ENCODE assay signal across 1 cellular context in the genomic region with DNA sequence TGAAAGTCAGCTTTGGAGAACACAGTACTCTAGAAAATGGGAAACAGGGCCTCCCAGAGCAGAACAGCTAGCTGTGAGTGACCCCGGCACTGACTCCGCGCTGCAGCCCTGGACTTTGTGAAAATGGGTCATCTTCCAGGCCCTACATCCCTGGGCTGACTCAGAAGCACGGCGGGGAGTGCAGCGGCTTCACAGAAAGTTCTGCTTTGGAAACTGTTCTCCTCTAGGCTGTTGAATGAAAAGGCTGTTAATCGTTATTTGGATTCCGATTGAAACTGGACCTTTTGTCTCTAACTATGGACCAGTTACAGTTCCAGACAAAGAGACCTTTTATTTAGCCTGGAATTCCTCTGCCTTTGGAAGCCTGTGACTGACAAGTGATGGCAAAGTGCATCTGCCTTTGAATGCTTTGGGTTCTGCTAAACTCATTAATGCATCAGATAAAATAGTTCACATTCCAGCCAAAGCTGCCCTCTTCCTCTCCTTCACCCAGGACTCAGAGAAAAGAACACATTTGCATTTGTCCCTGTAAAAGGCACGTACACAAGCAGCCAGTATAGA.
TF ChIP-seq lines count a peak whose summit lies in the region.

No MANE protein-coding gene starts in this region.

TF ChIP-seq in HepG2, 621 proteins besides CTCF, POLR2A, EP300 and RAD21 (continued from another document and continues in another):
- TF ChIP-seq ZBTB7B (CRISPR knock-in tag; IDR thresholded peaks at IDR 0.05): peak; percentile 41; the same call in 1 of the 2 replicates
- no peak for TF ChIP-seq RARG (CRISPR knock-in tag; IDR thresholded peaks at IDR 0.05; ENCODE audit: low read depth)
- TF ChIP-seq, protein P1, sequence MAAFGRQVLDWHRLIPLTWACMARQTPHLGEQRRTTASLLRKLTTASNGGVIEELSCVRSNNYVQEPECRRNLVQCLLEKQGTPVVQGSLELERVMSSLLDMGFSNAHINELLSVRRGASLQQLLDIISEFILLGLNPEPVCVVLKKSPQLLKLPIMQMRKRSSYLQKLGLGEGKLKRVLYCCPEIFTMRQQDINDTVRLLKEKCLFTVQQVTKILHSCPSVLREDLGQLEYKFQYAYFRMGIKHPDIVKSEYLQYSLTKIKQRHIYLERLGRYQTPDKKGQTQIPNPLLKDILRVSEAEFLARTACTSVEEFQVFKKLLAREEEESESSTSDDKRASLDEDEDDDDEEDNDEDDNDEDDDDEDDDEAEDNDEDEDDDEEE (CRISPR knock-in tag; IDR thresholded peaks at IDR 0.05): 0 out of 2 replicates have a peak, but pooled peaks have one; percentile 25
- TF ChIP-seq CBX2 (IDR thresholded peaks at IDR 0.05; ENCODE audit: low read depth, low read length): no peak
- no peak for TF ChIP-seq CBX2 (CRISPR knock-in tag; IDR thresholded peaks at IDR 0.05; ENCODE audit: low read depth)
- TF ChIP-seq FOSL2 (CRISPR knock-in tag; IDR thresholded peaks at IDR 0.05): peak; percentile 82
- TF ChIP-seq SAFB2 (CRISPR knock-in tag; IDR thresholded peaks at IDR 0.05; ENCODE audit: borderline replicate concordance, low read depth): no peak
- no peak for TF ChIP-seq TSC22D2 (CRISPR knock-in tag; IDR thresholded peaks at IDR 0.05; ENCODE audit: borderline replicate concordance)
- TF ChIP-seq MEIS1 (CRISPR knock-in tag; IDR thresholded peaks at IDR 0.05; ENCODE audit: borderline replicate concordance): peak; percentile 42; the same call in 1 of the 2 replicates
- no peak for TF ChIP-seq SPEN (CRISPR knock-in tag; IDR thresholded peaks at IDR 0.05; ENCODE audit: low read depth)
- peak; percentile 73 for TF ChIP-seq CREM (IDR thresholded peaks at IDR 0.05)
- TF ChIP-seq CREM (CRISPR knock-in tag; IDR thresholded peaks at IDR 0.05): no peak
- TF ChIP-seq, protein P2, sequence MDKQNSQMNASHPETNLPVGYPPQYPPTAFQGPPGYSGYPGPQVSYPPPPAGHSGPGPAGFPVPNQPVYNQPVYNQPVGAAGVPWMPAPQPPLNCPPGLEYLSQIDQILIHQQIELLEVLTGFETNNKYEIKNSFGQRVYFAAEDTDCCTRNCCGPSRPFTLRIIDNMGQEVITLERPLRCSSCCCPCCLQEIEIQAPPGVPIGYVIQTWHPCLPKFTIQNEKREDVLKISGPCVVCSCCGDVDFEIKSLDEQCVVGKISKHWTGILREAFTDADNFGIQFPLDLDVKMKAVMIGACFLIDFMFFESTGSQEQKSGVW (CRISPR knock-in tag; IDR thresholded peaks at IDR 0.05; ENCODE audit: borderline replicate concordance): no peak
- no peak for TF ChIP-seq ZC3H4 (CRISPR knock-in tag; IDR thresholded peaks at IDR 0.05; ENCODE audit: borderline replicate concordance)
- TF ChIP-seq ZNF124 (CRISPR knock-in tag; IDR thresholded peaks at IDR 0.05): peak; percentile 75; the same call in 1 of the 2 replicates
- TF ChIP-seq ZKSCAN8 (CRISPR knock-in tag; IDR thresholded peaks at IDR 0.05; ENCODE audit: borderline replicate concordance): peak; percentile 71; the same call in 1 of the 2 replicates
- TF ChIP-seq ZNF264 (CRISPR knock-in tag; IDR thresholded peaks at IDR 0.05): peak; percentile 62; the same call in 1 of the 2 replicates
- no peak for TF ChIP-seq MBD4 (IDR thresholded peaks at IDR 0.05; ENCODE audit: borderline replicate concordance, low read length)
- TF ChIP-seq PHF5A (CRISPR knock-in tag; IDR thresholded peaks at IDR 0.05; ENCODE audit: low read depth, unreplicated experiment): no peak
- 0 out of 2 replicates have a peak, but pooled peaks have one; percentile 16 for TF ChIP-seq PPARG (CRISPR knock-in tag; conservative IDR thresholded peaks at IDR 0.05)
- TF ChIP-seq SAP130 (CRISPR knock-in tag; IDR thresholded peaks at IDR 0.05; ENCODE audit: low read depth): peak; percentile 38; the same call in 1 of the 2 replicates
- TF ChIP-seq CEBPG (CRISPR knock-in tag; IDR thresholded peaks at IDR 0.05): no peak
- TF ChIP-seq SNAI1 (CRISPR knock-in tag; IDR thresholded peaks at IDR 0.05; ENCODE audit: borderline replicate concordance): no peak
- TF ChIP-seq, protein P3, sequence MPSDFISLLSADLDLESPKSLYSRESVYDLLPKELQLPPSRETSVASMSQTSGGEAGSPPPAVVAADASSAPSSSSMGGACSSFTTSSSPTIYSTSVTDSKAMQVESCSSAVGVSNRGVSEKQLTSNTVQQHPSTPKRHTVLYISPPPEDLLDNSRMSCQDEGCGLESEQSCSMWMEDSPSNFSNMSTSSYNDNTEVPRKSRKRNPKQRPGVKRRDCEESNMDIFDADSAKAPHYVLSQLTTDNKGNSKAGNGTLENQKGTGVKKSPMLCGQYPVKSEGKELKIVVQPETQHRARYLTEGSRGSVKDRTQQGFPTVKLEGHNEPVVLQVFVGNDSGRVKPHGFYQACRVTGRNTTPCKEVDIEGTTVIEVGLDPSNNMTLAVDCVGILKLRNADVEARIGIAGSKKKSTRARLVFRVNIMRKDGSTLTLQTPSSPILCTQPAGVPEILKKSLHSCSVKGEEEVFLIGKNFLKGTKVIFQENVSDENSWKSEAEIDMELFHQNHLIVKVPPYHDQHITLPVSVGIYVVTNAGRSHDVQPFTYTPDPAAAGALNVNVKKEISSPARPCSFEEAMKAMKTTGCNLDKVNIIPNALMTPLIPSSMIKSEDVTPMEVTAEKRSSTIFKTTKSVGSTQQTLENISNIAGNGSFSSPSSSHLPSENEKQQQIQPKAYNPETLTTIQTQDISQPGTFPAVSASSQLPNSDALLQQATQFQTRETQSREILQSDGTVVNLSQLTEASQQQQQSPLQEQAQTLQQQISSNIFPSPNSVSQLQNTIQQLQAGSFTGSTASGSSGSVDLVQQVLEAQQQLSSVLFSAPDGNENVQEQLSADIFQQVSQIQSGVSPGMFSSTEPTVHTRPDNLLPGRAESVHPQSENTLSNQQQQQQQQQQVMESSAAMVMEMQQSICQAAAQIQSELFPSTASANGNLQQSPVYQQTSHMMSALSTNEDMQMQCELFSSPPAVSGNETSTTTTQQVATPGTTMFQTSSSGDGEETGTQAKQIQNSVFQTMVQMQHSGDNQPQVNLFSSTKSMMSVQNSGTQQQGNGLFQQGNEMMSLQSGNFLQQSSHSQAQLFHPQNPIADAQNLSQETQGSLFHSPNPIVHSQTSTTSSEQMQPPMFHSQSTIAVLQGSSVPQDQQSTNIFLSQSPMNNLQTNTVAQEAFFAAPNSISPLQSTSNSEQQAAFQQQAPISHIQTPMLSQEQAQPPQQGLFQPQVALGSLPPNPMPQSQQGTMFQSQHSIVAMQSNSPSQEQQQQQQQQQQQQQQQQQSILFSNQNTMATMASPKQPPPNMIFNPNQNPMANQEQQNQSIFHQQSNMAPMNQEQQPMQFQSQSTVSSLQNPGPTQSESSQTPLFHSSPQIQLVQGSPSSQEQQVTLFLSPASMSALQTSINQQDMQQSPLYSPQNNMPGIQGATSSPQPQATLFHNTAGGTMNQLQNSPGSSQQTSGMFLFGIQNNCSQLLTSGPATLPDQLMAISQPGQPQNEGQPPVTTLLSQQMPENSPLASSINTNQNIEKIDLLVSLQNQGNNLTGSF (CRISPR knock-in tag; IDR thresholded peaks at IDR 0.05): no peak
- TF ChIP-seq, protein P4, sequence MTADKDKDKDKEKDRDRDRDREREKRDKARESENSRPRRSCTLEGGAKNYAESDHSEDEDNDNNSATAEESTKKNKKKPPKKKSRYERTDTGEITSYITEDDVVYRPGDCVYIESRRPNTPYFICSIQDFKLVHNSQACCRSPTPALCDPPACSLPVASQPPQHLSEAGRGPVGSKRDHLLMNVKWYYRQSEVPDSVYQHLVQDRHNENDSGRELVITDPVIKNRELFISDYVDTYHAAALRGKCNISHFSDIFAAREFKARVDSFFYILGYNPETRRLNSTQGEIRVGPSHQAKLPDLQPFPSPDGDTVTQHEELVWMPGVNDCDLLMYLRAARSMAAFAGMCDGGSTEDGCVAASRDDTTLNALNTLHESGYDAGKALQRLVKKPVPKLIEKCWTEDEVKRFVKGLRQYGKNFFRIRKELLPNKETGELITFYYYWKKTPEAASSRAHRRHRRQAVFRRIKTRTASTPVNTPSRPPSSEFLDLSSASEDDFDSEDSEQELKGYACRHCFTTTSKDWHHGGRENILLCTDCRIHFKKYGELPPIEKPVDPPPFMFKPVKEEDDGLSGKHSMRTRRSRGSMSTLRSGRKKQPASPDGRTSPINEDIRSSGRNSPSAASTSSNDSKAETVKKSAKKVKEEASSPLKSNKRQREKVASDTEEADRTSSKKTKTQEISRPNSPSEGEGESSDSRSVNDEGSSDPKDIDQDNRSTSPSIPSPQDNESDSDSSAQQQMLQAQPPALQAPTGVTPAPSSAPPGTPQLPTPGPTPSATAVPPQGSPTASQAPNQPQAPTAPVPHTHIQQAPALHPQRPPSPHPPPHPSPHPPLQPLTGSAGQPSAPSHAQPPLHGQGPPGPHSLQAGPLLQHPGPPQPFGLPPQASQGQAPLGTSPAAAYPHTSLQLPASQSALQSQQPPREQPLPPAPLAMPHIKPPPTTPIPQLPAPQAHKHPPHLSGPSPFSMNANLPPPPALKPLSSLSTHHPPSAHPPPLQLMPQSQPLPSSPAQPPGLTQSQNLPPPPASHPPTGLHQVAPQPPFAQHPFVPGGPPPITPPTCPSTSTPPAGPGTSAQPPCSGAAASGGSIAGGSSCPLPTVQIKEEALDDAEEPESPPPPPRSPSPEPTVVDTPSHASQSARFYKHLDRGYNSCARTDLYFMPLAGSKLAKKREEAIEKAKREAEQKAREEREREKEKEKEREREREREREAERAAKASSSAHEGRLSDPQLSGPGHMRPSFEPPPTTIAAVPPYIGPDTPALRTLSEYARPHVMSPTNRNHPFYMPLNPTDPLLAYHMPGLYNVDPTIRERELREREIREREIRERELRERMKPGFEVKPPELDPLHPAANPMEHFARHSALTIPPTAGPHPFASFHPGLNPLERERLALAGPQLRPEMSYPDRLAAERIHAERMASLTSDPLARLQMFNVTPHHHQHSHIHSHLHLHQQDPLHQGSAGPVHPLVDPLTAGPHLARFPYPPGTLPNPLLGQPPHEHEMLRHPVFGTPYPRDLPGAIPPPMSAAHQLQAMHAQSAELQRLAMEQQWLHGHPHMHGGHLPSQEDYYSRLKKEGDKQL (CRISPR knock-in tag; IDR thresholded peaks at IDR 0.05; ENCODE audit: low read depth): no peak
- peak; percentile 63; the same call in 1 of the 2 replicates for TF ChIP-seq ZFX (CRISPR knock-in tag; IDR thresholded peaks at IDR 0.05; ENCODE audit: low read depth)
- no peak for TF ChIP-seq ZNF879 (CRISPR knock-in tag; IDR thresholded peaks at IDR 0.05)
- TF ChIP-seq FOXC1 (CRISPR knock-in tag; IDR thresholded peaks at IDR 0.05; ENCODE audit: borderline replicate concordance): no peak
- no peak for TF ChIP-seq ZNF484 (CRISPR knock-in tag; IDR thresholded peaks at IDR 0.05; ENCODE audit: borderline replicate concordance, low read depth)
- TF ChIP-seq, protein P5, sequence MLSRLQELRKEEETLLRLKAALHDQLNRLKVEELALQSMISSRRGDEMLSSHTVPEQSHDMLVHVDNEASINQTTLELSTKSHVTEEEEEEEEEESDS (CRISPR knock-in tag; IDR thresholded peaks at IDR 0.05; ENCODE audit: borderline replicate concordance): no peak
- TF ChIP-seq ZNF678 (CRISPR knock-in tag; IDR thresholded peaks at IDR 0.05): no peak
- 0 out of 2 replicates have a peak, but pooled peaks have one; percentile 23 for TF ChIP-seq ZNF343 (CRISPR knock-in tag; IDR thresholded peaks at IDR 0.05)
- 0 out of 2 replicates have a peak, but pooled peaks have one; percentile 45 for TF ChIP-seq SP140L (CRISPR knock-in tag; IDR thresholded peaks at IDR 0.05; ENCODE audit: borderline replicate concordance)
- TF ChIP-seq ZSCAN21 (CRISPR knock-in tag; IDR thresholded peaks at IDR 0.05; ENCODE audit: borderline replicate concordance): peak; percentile 53; the same call in 1 of the 2 replicates
- TF ChIP-seq CREB1 (IDR thresholded peaks at IDR 0.05): no peak
- TF ChIP-seq CREB1 (CRISPR knock-in tag; IDR thresholded peaks at IDR 0.05): peak; percentile 24
- peak; percentile 43; the same call in 1 of the 2 replicates for TF ChIP-seq GFI1 (CRISPR knock-in tag; IDR thresholded peaks at IDR 0.05; ENCODE audit: borderline replicate concordance)
- TF ChIP-seq, protein P6, sequence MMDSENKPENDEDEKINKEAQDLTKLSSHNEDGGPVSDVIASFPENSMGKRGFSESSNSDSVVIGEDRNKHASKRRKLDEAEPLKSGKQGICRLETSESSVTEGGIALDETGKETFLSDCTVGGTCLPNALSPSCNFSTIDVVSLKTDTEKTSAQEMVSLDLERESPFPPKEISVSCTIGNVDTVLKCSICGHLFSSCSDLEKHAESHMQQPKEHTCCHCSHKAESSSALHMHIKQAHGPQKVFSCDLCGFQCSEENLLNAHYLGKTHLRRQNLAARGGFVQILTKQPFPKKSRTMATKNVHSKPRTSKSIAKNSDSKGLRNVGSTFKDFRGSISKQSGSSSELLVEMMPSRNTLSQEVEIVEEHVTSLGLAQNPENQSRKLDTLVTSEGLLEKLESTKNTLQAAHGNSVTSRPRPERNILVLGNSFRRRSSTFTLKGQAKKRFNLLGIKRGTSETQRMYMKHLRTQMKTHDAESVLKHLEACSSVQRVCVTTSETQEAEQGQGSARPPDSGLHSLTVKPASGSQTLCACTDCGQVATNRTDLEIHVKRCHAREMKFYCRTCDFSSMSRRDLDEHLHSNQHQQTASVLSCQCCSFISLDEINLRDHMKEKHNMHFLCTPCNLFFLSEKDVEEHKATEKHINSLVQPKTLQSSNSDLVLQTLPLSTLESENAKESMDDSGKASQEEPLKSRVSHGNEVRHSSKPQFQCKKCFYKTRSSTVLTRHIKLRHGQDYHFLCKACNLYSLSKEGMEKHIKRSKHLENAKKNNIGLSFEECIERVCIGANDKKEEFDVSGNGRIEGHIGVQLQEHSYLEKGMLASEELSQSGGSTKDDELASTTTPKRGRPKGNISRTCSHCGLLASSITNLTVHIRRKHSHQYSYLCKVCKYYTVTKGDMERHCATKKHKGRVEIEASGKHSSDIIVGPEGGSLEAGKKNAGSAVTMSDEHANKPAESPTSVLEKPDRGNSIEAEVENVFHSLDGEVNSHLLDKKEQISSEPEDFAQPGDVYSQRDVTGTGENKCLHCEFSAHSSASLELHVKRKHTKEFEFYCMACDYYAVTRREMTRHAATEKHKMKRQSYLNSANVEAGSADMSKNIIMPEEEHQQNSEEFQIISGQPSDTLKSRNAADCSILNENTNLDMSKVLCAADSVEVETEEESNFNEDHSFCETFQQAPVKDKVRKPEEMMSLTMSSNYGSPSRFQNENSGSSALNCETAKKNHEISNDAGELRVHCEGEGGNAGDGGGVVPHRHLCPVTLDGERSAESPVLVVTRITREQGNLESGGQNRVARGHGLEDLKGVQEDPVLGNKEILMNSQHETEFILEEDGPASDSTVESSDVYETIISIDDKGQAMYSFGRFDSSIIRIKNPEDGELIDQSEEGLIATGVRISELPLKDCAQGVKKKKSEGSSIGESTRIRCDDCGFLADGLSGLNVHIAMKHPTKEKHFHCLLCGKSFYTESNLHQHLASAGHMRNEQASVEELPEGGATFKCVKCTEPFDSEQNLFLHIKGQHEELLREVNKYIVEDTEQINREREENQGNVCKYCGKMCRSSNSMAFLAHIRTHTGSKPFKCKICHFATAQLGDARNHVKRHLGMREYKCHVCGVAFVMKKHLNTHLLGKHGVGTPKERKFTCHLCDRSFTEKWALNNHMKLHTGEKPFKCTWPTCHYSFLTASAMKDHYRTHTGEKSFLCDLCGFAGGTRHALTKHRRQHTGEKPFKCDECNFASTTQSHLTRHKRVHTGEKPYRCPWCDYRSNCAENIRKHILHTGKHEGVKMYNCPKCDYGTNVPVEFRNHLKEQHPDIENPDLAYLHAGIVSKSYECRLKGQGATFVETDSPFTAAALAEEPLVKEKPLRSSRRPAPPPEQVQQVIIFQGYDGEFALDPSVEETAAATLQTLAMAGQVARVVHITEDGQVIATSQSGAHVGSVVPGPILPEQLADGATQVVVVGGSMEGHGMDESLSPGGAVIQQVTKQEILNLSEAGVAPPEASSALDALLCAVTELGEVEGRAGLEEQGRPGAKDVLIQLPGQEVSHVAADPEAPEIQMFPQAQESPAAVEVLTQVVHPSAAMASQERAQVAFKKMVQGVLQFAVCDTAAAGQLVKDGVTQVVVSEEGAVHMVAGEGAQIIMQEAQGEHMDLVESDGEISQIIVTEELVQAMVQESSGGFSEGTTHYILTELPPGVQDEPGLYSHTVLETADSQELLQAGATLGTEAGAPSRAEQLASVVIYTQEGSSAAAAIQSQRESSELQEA (CRISPR knock-in tag; IDR thresholded peaks at IDR 0.05; ENCODE audit: not compliant biosample characterization): no peak
- no peak for TF ChIP-seq ZNF34 (CRISPR knock-in tag; IDR thresholded peaks at IDR 0.05; ENCODE audit: borderline replicate concordance)
